ENCODE assay signal across 8 cellular contexts in genomic region chr17:82418001-82418986, GRCh38. TPM values are rescaled to one million over a fixed set of nuclear protein-coding genes. Genes with fewer than 3 reads are reported as not detected.
DNase-seq lines count a peak whose midpoint lies in the region; ATAC-seq and TF ChIP-seq lines count a peak whose summit lies in the region.

Gene HEXD, plus strand, starts transcription at chr17:82418347. Its CDS starts 1,453 bp downstream, at chr17:82419800.
Gene OGFOD3, minus strand, starts transcription at chr17:82418586. Its CDS starts 101 bp downstream, at chr17:82418485.

- 0 out of 2 replicates have a peak, but pooled peaks cover 3% of the 10 kb centered on the region for H4K20me1 ChIP-seq in OCI-LY7 (ENCODE audit: insufficient read depth, low read length)

- POLR2A ChIA-PET in OCI-LY7 (lab: Charles Lee), result interaction anchor here (0.8 to 3.0 kb wide), 9 partner anchors 11 to 126 kb away, joined by 3 to 20 read pairs (median 4); no protein-coding TSS in a partner anchor

- no peak for TF ChIP-seq CTCF in OCI-LY7 (conservative IDR thresholded peaks at IDR 0.05; ENCODE audit: low read length)
- no peak for TF ChIP-seq CTCF in epithelial cell of proximal tubule (conservative IDR thresholded peaks at IDR 0.05; ENCODE audit: low read depth, low read length)

- DNase-seq in DMS 273 treated with DMSO at 0.1 percent for 48 hours (lab: John Stamatoyannopoulos, UW) (peak; percentile 53), OCI-LY7 (ENCODE audit: low spot score) (peak; percentile 96), activated T-cell treated with anti-CD3 and anti-CD28 coated beads for 4 hours (peak; percentile 73), epithelial cell of proximal tubule (ENCODE audit: low read depth) (no peak)
- DNase-seq in stimulated activated CD8-positive, alpha-beta memory T cell treated with anti-CD3 and anti-CD28 coated beads, Interleukin-4, amount 100 ng/mL, for 4 hours (ENCODE audit: low read depth in 2 of 2, low spot score in 1 of 2), result peak; percentile 44 to 67

- H3K4me2 ChIP-seq in OCI-LY7 (ENCODE audit: low read length), result peak within 1 kb of the TSS; percentile 95

- ATAC-seq in GM21515 (IDR thresholded peaks at IDR 0.05; ENCODE audit: unreplicated experiment), result peak; percentile 86

- CTCF ChIA-PET in OCI-LY7 (lab: Charles Lee; ENCODE audit: unreplicated experiment), result interaction anchor here (1.1 kb wide), 1 partner anchor 61 kb away, joined by 4 read pairs; no protein-coding TSS in a partner anchor

- peak within 1 kb of the TSS; percentile 5; the same call in 1 of the 2 replicates for H2AFZ ChIP-seq in OCI-LY7 (ENCODE audit: low read length)

- no peaks in the 10 kb centered on the region for H3K9me2 ChIP-seq in OCI-LY7 (ENCODE audit: insufficient read depth, low read length)

- H3K79me2 ChIP-seq in OCI-LY7 (ENCODE audit: insufficient read depth, low read depth, low read length), result peaks cover 27% of the 10 kb centered on the region; the same call in 1 of the 2 replicates

- H3K27ac ChIP-seq in HUES64 (ENCODE audit: low read depth, low read length) (peak within 1 kb of the TSS; percentile 91), OCI-LY7 (ENCODE audit: low read depth, low read length, poor library complexity, severe bottlenecking) (peak within 1 kb of the TSS; percentile 66), mucosa of rectum (ENCODE audit: low read depth in 2 of 2, low read length in 2 of 2) (peak within 1 kb of the TSS; percentile 91 to 94)

- BruUV-seq in OCI-LY7 (replicated peaks; lab: Mats Ljungman, UMichigan), result no TSS peak

- 2% methylated on average over 100 of the region's 108 CpGs for WGBS in HUES64

- no peaks in the 10 kb centered on the region; the same call in 1 of the 2 replicates for H3K27me3 ChIP-seq in HUES64 (ENCODE audit: insufficient read depth, low read length)
- H3K27me3 ChIP-seq in mucosa of rectum (ENCODE audit: control insufficient read depth in 2 of 2, insufficient read depth in 2 of 2, low read length in 2 of 2), result no peaks in the 10 kb centered on the region

- H3K36me3 ChIP-seq in HUES64 (ENCODE audit: insufficient read depth, low read length) (peaks cover 10% of the 10 kb centered on the region; the same call in 1 of the 2 replicates), OCI-LY7 (ENCODE audit: insufficient read depth, low read length) (peaks cover 36% of the 10 kb centered on the region), mucosa of rectum (ENCODE audit: control insufficient read depth in 2 of 2, insufficient read depth in 2 of 2, low read length in 2 of 2) (peaks cover 0 to 9% of the 10 kb centered on the region in 2 donors)

- H3K9ac ChIP-seq in HUES64 (ENCODE audit: low read depth, low read length), result peak within 1 kb of the TSS; percentile 94
- H3K9ac ChIP-seq in mucosa of rectum (ENCODE audit: low read depth in 1 of 2, low read length in 2 of 2), result peak within 1 kb of the TSS; percentile 91 to 93

- intact Hi-C loops in OCI-LY7 (cut with micrococcal nuclease; ENCODE audit: unreplicated experiment), result loop anchor here (1.0 to 5.0 kb wide), 6 partner anchors 39 to 186 kb away; partner anchors contain the start of gene NARF

- H3K9me3 ChIP-seq in HUES64 (ENCODE audit: insufficient read depth, low read depth, low read length) (no peaks in the 10 kb centered on the region), OCI-LY7 (ENCODE audit: low read length) (no peaks in the 10 kb centered on the region), mucosa of rectum (ENCODE audit: control insufficient read depth in 2 of 2, low read length in 2 of 2) (no peaks in the 10 kb centered on the region)

- peaks cover 10% of the 10 kb centered on the region for H3K4me1 ChIP-seq in HUES64 (ENCODE audit: insufficient read depth, low read length)
- peaks cover 20% of the 10 kb centered on the region for H3K4me1 ChIP-seq in OCI-LY7 (ENCODE audit: insufficient read depth, low read length, poor library complexity, severe bottlenecking)
- peaks cover 4 to 8% of the 10 kb centered on the region in 2 donors for H3K4me1 ChIP-seq in mucosa of rectum (ENCODE audit: control insufficient read depth in 2 of 2, insufficient read depth in 2 of 2, low read length in 2 of 2)

- H3K4me3 ChIP-seq in HUES64 (ENCODE audit: low read length) (peak within 1 kb of the TSS; percentile 93), OCI-LY7 (ENCODE audit: low read depth, low read length, poor library complexity, severe bottlenecking) (peak within 1 kb of the TSS; percentile 84), epithelial cell of proximal tubule (ENCODE audit: low read depth, low read length) (peak within 1 kb of the TSS; percentile 65), mucosa of rectum (ENCODE audit: low read length in 2 of 2) (peak within 1 kb of the TSS; percentile 74 to 94)

RNA-seq across cellular contexts. Expression of gene HEXD, which starts in this region (rescaled TPM):
- polyA plus RNA-seq in HUES64 (2013, experiment 1 of 2), result 17.5 TPM
- 16.3 TPM for polyA plus RNA-seq in HUES64 (2013, experiment 2 of 2)
- 88.8 and 93.2 TPM in 2 replicates for total RNA-seq in OCI-LY7 (2014; rRNA removed; shearing (Covaris generic))
- 87.9 and 94.7 TPM in 2 replicates for total RNA-seq in OCI-LY7 (2022)
- total RNA-seq in epithelial cell of proximal tubule, result 10.7 and 11.4 TPM in 2 replicates

RNA-seq across cellular contexts. Expression of gene OGFOD3, which starts in this region (rescaled TPM):
- polyA plus RNA-seq in HUES64 (2013, experiment 1 of 2), result 13.6 TPM
- polyA plus RNA-seq in HUES64 (2013, experiment 2 of 2), result 14.3 TPM
- total RNA-seq in OCI-LY7 (2014; rRNA removed; shearing (Covaris generic)), result 46.9 and 55.6 TPM in 2 replicates
- total RNA-seq in OCI-LY7 (2022), result 65.2 and 80.8 TPM in 2 replicates
- total RNA-seq in epithelial cell of proximal tubule, result 29.4 and 63.9 TPM in 2 replicates
